15 cellular contexts compared by ENCODE assay signal in the genomic region with DNA sequence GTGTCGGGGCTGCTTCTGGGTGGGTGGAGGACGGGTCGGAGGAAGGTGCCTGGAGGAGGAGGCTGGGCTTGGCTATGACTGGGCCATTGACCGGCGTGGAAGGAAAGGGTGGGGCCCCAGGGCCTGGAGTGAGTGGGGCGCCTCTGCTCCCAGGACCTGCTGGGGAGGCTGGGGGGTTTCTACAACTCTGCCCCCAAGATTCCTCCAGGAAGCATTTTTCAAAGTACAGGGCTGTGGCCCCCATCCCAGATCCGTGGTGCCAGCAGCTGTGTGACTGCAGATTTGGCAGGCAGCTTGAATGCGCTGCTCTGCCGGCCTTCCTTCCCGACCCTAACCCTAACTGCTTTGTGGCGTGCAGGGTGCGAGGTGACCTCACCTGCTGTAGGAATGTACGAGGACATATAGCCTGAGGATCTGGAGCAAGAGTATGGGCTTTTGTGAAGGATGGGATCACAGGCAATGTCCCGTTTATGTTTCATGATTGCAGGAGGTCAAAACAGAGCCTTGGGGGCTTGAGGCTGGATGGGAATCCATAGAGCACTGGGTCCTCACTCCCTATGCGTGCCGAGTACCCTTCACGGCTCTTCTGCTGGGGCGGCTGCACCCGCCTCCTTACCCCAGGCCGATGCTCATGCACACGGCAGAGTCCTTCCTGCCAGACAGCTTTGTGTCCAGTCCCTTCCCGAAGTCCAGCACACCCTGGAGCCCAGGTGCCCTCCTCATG. TPM values are rescaled to one million over a fixed set of nuclear protein-coding genes. Genes with fewer than 3 reads are reported as not detected.
DNase-seq lines count a peak whose midpoint lies in the region; ATAC-seq, FAIRE-seq and TF ChIP-seq lines count a peak whose summit lies in the region.
"Had no signal": no experiment of that assay in that cellular context is flagged by ENCODE, and none has a peak within 500 bp of the region (broad histone marks: within the 10 kb centered on the region; RNA-seq: fewer than 3 reads in every experiment).

No MANE protein-coding gene starts in this region.

- H3K27me3 Mint-ChIP-seq in neural progenitor cell (ENCODE audit: insufficient read depth, low read depth): peaks cover 16% of the 10 kb centered on the region

- H2AFZ ChIP-seq in neural progenitor cell (replicated peaks): no peak overlapping the region

- H3K4me2 ChIP-seq in neural progenitor cell: no peak overlapping the region

- H3K9me3 ChIP-seq in heart left ventricle: peaks cover 0 to 2% (median 0%) of the 10 kb centered on the region in 12 donors
- no peaks in the 10 kb centered on the region for H3K9me3 ChIP-seq in neural progenitor cell (ENCODE audit: low read depth)

- H3K4me1 Mint-ChIP-seq in neural progenitor cell: peaks cover 11% of the 10 kb centered on the region

- intact Hi-C loops in Right ventricle myocardium superior (cut with DNase I): no loop called here
- intact Hi-C loops in heart left ventricle (cut with DNase I): loop anchor here in 1 of 10 donors (10.0 kb wide), 1 partner anchor 63 kb away; no protein-coding TSS in a partner anchor

- no peaks in the 10 kb centered on the region for H3K79me2 ChIP-seq in neural progenitor cell (ENCODE audit: low read depth)

- H3K4me3 ChIP-seq in heart left ventricle (no peak overlapping the region), neural progenitor cell (no peak overlapping the region)

- H3K27me3 ChIP-seq in heart left ventricle (peaks cover 0 to 30% (median 5%) of the 10 kb centered on the region in 9 donors), neural progenitor cell (no peaks in the 10 kb centered on the region)

- peak overlapping the region; percentile 24 for H3K4me3 Mint-ChIP-seq in neural progenitor cell
- H3K4me3 Mint-ChIP-seq: CD14-positive monocyte had no signal

- H3K27ac ChIP-seq in heart left ventricle: no peak overlapping the region
- H3K27ac ChIP-seq in neural progenitor cell: no peak overlapping the region

- H3K27ac Mint-ChIP-seq in neural progenitor cell: peak overlapping the region; percentile 85

- DNase-seq in Right ventricle myocardium superior (peak; percentile 11), heart left ventricle (no peak), ecto neural progenitor cell (ENCODE audit: low spot score) (peak; percentile 46), neural progenitor cell (ENCODE audit: low spot score) (no peak), OCI-M1 (lab: John Stamatoyannopoulos, UW) (no peak), GM12891 (ENCODE audit: insufficient read length, low spot score) (no peak), NCI-H774 (lab: John Stamatoyannopoulos, UW) (no peak)
- DNase-seq: COR-L47, Kasumi-1, NCI-H2029, NCI-H510A had no signal

- H3K36me3 Mint-ChIP-seq in neural progenitor cell: no peaks in the 10 kb centered on the region

- no peak for TF ChIP-seq POLR2A in heart left ventricle (IDR thresholded peaks at IDR 0.05)
- TF ChIP-seq POLR2A in GM12891 (IDR thresholded peaks at IDR 0.05; ENCODE audit: low read depth, low read length): no peak

- no peak overlapping the region for H3K9ac ChIP-seq in neural progenitor cell

- TF ChIP-seq CTCF in heart left ventricle (IDR thresholded peaks at IDR 0.05) (no peak), neural progenitor cell (IDR thresholded peaks at IDR 0.05) (no peak)

- 68 to 76% (median 71%) methylated on average over 19 to 22 of the region's 22 CpGs for WGBS in heart left ventricle, 4 donors

- ATAC-seq in Right ventricle myocardium superior (ENCODE audit: poor library complexity): no peak
- ATAC-seq in heart left ventricle: no peak
- no peak for ATAC-seq in HG03039 (IDR thresholded peaks at IDR 0.05; ENCODE audit: unreplicated experiment)

- H3K36me3 ChIP-seq in heart left ventricle: peaks cover 0 to 50% (median 0%) of the 10 kb centered on the region in 9 donors
- H3K36me3 ChIP-seq in neural progenitor cell: no peaks in the 10 kb centered on the region

- H4K20me1 ChIP-seq in neural progenitor cell (ENCODE audit: low read depth): no peaks in the 10 kb centered on the region

- FAIRE-seq in GM12891 (lab: Jason Lieb, UNC): no peak
- FAIRE-seq: A204.1, H54 had no signal

- H3K4me1 ChIP-seq in heart left ventricle (peaks cover 0 to 17% (median 0%) of the 10 kb centered on the region in 12 donors), neural progenitor cell (peaks cover 8% of the 10 kb centered on the region)

- peaks cover 17% of the 10 kb centered on the region for H3K9me3 Mint-ChIP-seq in neural progenitor cell

- H3F3A ChIP-seq in neural progenitor cell (ENCODE audit: low read depth): no peaks in the 10 kb centered on the region

TF ChIP-seq in GM12891, 5 proteins besides CTCF, POLR2A, EP300 and RAD21:
- TF ChIP-seq POLR2AphosphoS5 (IDR thresholded peaks at IDR 0.05; ENCODE audit: low read depth, low read length) (no peak), TAF1 (IDR thresholded peaks at IDR 0.05; ENCODE audit: low read depth, low read length) (no peak), POU2F2 (IDR thresholded peaks at IDR 0.05; ENCODE audit: low read depth, low read length) (no peak), PAX5 (IDR thresholded peaks at IDR 0.05; ENCODE audit: insufficient read depth, low read length, severe bottlenecking) (no peak), SPI1 (IDR thresholded peaks at IDR 0.05; ENCODE audit: low read depth, low read length) (no peak)

RNA-seq across cellular contexts. Expression of gene TRPM2, which starts 24.7 kb away (rescaled TPM):
- total RNA-seq in Right ventricle myocardium superior (1.9 TPM), heart left ventricle (10 to 100 TPM in 1 of 9 donors, 1 to 10 TPM in 4, under 1 TPM in 4; 0.66 to 20.5 (median 1.2) TPM), neural progenitor cell (ENCODE audit: low replicate concordance) (0.28 TPM in 1 of 2 replicates, not detected in the other)
- 1 to 10 TPM in 1 of 2 donors, under 1 TPM in 1; 0.91 to 1.2 TPM for polyA plus RNA-seq in heart left ventricle
- polyA plus RNA-seq in GM12891 (2012; ENCODE audit: low read depth, missing spikeins): 7.6 TPM

RNA-seq across cellular contexts. Expression of gene CFAP410, which starts 38.9 kb away (rescaled TPM):
- 13.9 TPM for total RNA-seq in Right ventricle myocardium superior
- total RNA-seq in heart left ventricle: 10 to 100 TPM; 10.4 to 31.6 (median 15.3) TPM
- polyA plus RNA-seq in heart left ventricle: 10 to 100 TPM; 18.6 to 20.3 TPM
- 7.5 and 17.9 TPM in 2 replicates for total RNA-seq in neural progenitor cell (ENCODE audit: low replicate concordance)
- polyA plus RNA-seq in GM12891 (2012; ENCODE audit: low read depth, missing spikeins): 21.5 TPM

Comparison
In these comparisons a context has a peak if more than half of its experiments do, and no peak if none do; other contexts are left out.
1. DNase-seq: peak in Right ventricle myocardium superior (single experiment) and ecto neural progenitor cell (single experiment); none in heart left ventricle (0 of 5), neural progenitor cell (single experiment), OCI-M1 (single experiment), GM12891 (single experiment) and NCI-H774 (single experiment).